Comparison of ENCODE assay signal across 1 cellular context in genomic region chr3:27623085-27623753, GRCh38.
TF ChIP-seq lines count a peak whose summit lies in the region.

No MANE protein-coding gene starts in this region.

TF ChIP-seq in HepG2, 621 proteins besides CTCF, POLR2A, EP300 and RAD21 (continued from another document and continues in another):
- TF ChIP-seq REST (IDR thresholded peaks at IDR 0.05; ENCODE audit: borderline replicate concordance in 1 of 2, low read depth in 1 of 2, low read length in 2 of 2) (peak in 1 of 2 experiments; percentile 26; a peak in 1 of 4 replicates), KAT8 (CRISPR knock-in tag; IDR thresholded peaks at IDR 0.05) (peak; percentile 63), SIX4 (CRISPR knock-in tag; IDR thresholded peaks at IDR 0.05) (no peak), KIAA2018 (CRISPR knock-in tag; IDR thresholded peaks at IDR 0.05; ENCODE audit: borderline replicate concordance) (no peak), ZNF644 (CRISPR knock-in tag; IDR thresholded peaks at IDR 0.05; ENCODE audit: low read depth) (0 out of 2 replicates have a peak, but pooled peaks have one; percentile 7), MLXIP (CRISPR knock-in tag; IDR thresholded peaks at IDR 0.05; ENCODE audit: borderline replicate concordance) (no peak), ZNF432 (CRISPR knock-in tag; IDR thresholded peaks at IDR 0.05; ENCODE audit: borderline replicate concordance) (no peak), U2AF1 (optimal IDR thresholded peaks at IDR 0.05; ENCODE audit: low read depth, low read length) (no peak), MYPOP (CRISPR knock-in tag; IDR thresholded peaks at IDR 0.05) (no peak), ATF5 (CRISPR knock-in tag; IDR thresholded peaks at IDR 0.05; ENCODE audit: low read depth) (no peak), FOXJ3 (CRISPR knock-in tag; IDR thresholded peaks at IDR 0.05; ENCODE audit: borderline replicate concordance) (peak; percentile 60; the same call in 1 of the 2 replicates), ZNF3 (CRISPR knock-in tag; IDR thresholded peaks at IDR 0.05) (0 out of 2 replicates have a peak, but pooled peaks have one; percentile 46), NFIC (IDR thresholded peaks at IDR 0.05; ENCODE audit: low read length) (peak; percentile 56; the same call in 1 of the 2 replicates), PLRG1 (conservative IDR thresholded peaks at IDR 0.05) (no peak), GPN1 (CRISPR knock-in tag; IDR thresholded peaks at IDR 0.05; ENCODE audit: borderline replicate concordance) (no peak), CSRNP1 (CRISPR knock-in tag; IDR thresholded peaks at IDR 0.05) (no peak), SMARCE1 (IDR thresholded peaks at IDR 0.05; ENCODE audit: borderline replicate concordance) (no peak), YEATS2 (CRISPR knock-in tag; IDR thresholded peaks at IDR 0.05; ENCODE audit: borderline replicate concordance) (peak; percentile 55; the same call in 1 of the 2 replicates), SOX6 (IDR thresholded peaks at IDR 0.05) (no peak), SOX6 (CRISPR knock-in tag; IDR thresholded peaks at IDR 0.05) (peak; percentile 97), MXD4 (CRISPR knock-in tag; IDR thresholded peaks at IDR 0.05) (peak; percentile 34; the same call in 1 of the 2 replicates), PHF8 (CRISPR knock-in tag; IDR thresholded peaks at IDR 0.05) (peak; percentile 32), ZNF136 (CRISPR knock-in tag; IDR thresholded peaks at IDR 0.05; ENCODE audit: low read depth) (no peak), ZNF292 (CRISPR knock-in tag; IDR thresholded peaks at IDR 0.05; ENCODE audit: borderline replicate concordance, low read depth) (no peak), PRDM10 (CRISPR knock-in tag; IDR thresholded peaks at IDR 0.05; ENCODE audit: low read depth) (no peak; the same call in 1 of the 2 replicates), ZNF451 (CRISPR knock-in tag; IDR thresholded peaks at IDR 0.05) (no peak), CHCHD3 (CRISPR knock-in tag; IDR thresholded peaks at IDR 0.05) (no peak), SKI (IDR thresholded peaks at IDR 0.05; ENCODE audit: partially characterized antibody) (peak; percentile 20), HNF4G (IDR thresholded peaks at IDR 0.05; ENCODE audit: borderline replicate concordance, low read depth, low read length) (peak; percentile 81), HNF4G (CRISPR knock-in tag; IDR thresholded peaks at IDR 0.05; ENCODE audit: borderline replicate concordance, low read depth) (peak; percentile 24; the same call in 1 of the 2 replicates), CHD4 (IDR thresholded peaks at IDR 0.05; ENCODE audit: borderline replicate concordance, low read length) (no peak)
